33 cellular contexts compared by ENCODE assay signal in the genomic region with DNA sequence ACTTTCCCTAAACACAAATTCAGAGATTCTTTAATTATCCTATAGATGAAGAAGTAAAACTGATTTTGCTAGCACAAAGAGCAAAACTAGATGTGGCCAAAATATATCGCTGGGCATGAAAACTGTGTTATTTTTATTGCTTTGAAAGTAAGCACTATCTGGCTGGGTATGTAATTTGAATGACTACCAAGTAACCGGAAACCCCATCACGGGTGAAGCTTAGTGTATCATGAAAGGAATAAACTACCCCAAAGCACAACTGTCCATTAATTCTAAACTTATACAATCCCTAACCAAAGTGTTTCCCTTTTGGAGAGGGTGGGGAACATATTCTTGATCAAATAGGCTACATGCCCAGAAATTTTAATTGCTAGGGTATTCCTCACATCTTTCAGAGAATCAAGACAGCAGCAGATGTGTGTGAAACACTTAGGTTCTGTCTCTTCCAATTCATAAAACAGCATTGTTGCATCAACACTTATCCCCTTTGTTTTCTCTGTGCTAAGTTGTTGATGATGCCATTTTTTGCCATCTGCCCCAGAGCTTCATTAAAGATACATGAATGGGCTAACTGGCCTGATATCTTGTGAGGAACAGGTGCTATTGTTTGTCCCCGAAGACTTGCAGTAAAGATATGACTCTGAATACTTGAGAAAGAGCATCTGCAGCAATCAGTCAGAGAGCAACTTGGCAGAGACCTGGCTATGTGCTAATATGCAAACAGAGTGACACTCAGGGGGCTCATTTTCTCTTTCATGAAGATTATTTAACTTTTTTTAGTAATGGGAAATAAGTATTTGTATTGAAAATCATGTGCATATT.
DNase-seq lines count a peak whose midpoint lies in the region; ATAC-seq and TF ChIP-seq lines count a peak whose summit lies in the region.
"Had no signal": no experiment of that assay in that cellular context is flagged by ENCODE, and none has a peak within 500 bp of the region (broad histone marks: within the 10 kb centered on the region; RNA-seq: fewer than 3 reads in every experiment).

No MANE protein-coding gene starts in this region.

- H3K4me3 Mint-ChIP-seq in nephron, result peak overlapping the region in 1 of 3 experiments; percentile 28
- H3K4me3 Mint-ChIP-seq: activated naive CD8-positive, alpha-beta T cell treated with anti-CD3 and anti-CD28 coated beads, Interleukin-2, amount 10 ng/mL, durations not matched to agents 7 days and 5 days; activated T-cell treated with anti-CD3 and anti-CD28 coated beads, Interleukin-2, amount 50 U/mL, for 24 hours; CD14-positive monocyte; dendritic cell treated with granulocyte-macrophage colony-stimulating factor and Interleukin-4, amounts not matched to agents 40 ng/mL and 50 ng/mL, for 4 days; GM23338; neural crest cell had no signal

- H3F3A ChIP-seq in smooth muscle cell (ENCODE audit: low read depth), result no peaks in the 10 kb centered on the region

- no peaks in the 10 kb centered on the region for H3K27me3 Mint-ChIP-seq in nephron (ENCODE audit: low read depth)
- H3K27me3 Mint-ChIP-seq: activated naive CD8-positive, alpha-beta T cell treated with anti-CD3 and anti-CD28 coated beads, Interleukin-2, amount 10 ng/mL, durations not matched to agents 7 days and 5 days; activated T-cell treated with anti-CD3 and anti-CD28 coated beads, Interleukin-2, amount 50 U/mL, for 24 hours; dendritic cell treated with granulocyte-macrophage colony-stimulating factor and Interleukin-4, amounts not matched to agents 40 ng/mL and 50 ng/mL, for 4 days had no signal

- no peaks in the 10 kb centered on the region for H3K9me3 ChIP-seq in smooth muscle cell (replicated peaks; ENCODE audit: low read depth)
- H3K9me3 ChIP-seq: esophagus squamous epithelium, sigmoid colon had no signal

- no peak for ATAC-seq in GM19397 (IDR thresholded peaks at IDR 0.05; ENCODE audit: unreplicated experiment)
- ATAC-seq: GM23338 had no signal

- no peaks in the 10 kb centered on the region for H3K36me3 ChIP-seq in smooth muscle cell (ENCODE audit: low read depth)
- H3K36me3 ChIP-seq: esophagus squamous epithelium, sigmoid colon had no signal

- H3K79me2 ChIP-seq in smooth muscle cell (ENCODE audit: low read depth), result no peaks in the 10 kb centered on the region
- H3K79me2 ChIP-seq: parathyroid adenoma had no signal

- WGBS in smooth muscle cell (ENCODE audit: low lambda C conversion rate), result 86% methylated on average over 4 of the region's 4 CpGs

- TF ChIP-seq CTCF in nephron (IDR thresholded peaks at IDR 0.05; ENCODE audit: unreplicated experiment in 3 of 3) (no peak), smooth muscle cell (IDR thresholded peaks at IDR 0.05; ENCODE audit: borderline replicate concordance, insufficient read depth, poor library complexity, severe bottlenecking) (no peak)

- H4K20me1 ChIP-seq in smooth muscle cell (ENCODE audit: low read depth), result no peaks in the 10 kb centered on the region

- H3K27ac ChIP-seq in smooth muscle cell (ENCODE audit: low read depth), result no peak overlapping the region
- H3K27ac ChIP-seq: 22Rv1, esophagus squamous epithelium, hepatocyte, parathyroid adenoma, PC-9, sigmoid colon, VCaP had no signal

- H3K27me3 ChIP-seq in smooth muscle cell (ENCODE audit: low read depth), result no peaks in the 10 kb centered on the region
- H3K27me3 ChIP-seq: esophagus squamous epithelium, hepatocyte, sigmoid colon had no signal

- peaks cover 3% of the 10 kb centered on the region for H3K4me1 ChIP-seq in smooth muscle cell (ENCODE audit: low read depth)
- H3K4me1 ChIP-seq: parathyroid adenoma, sigmoid colon had no signal

- H2AFZ ChIP-seq in smooth muscle cell (ENCODE audit: low read depth), result no peak overlapping the region
- H2AFZ ChIP-seq: GM23338, hepatocyte, parathyroid adenoma, PC-9 had no signal

- DNase-seq in DMS 273 (lab: John Stamatoyannopoulos, UW; ENCODE audit: unreplicated experiment) (peak; percentile 47), DMS 273 treated with DMSO at 0.1 percent for 48 hours (lab: John Stamatoyannopoulos, UW) (no peak), NCI-H1105 treated with DMSO at 0.1 percent for 48 hours (lab: John Stamatoyannopoulos, UW) (peak; percentile 86), NCI-H69 (lab: John Stamatoyannopoulos, UW) (peak; percentile 66), ureter (ENCODE audit: low spot score) (no peak), smooth muscle cell (lab: John Stamatoyannopoulos, UW; ENCODE audit: unreplicated experiment) (no peak)
- DNase-seq: activated CD4-positive, alpha-beta T cell treated with anti-CD3 and anti-CD28 coated beads for 48 hours; activated gamma-delta T cell; activated naive CD8-positive, alpha-beta T cell treated with anti-CD3 and anti-CD28 coated beads, Interleukin-2, amount 10 ng/mL, durations not matched to agents 7 days and 5 days; activated T-cell treated with anti-CD3 and anti-CD28 coated beads, Interleukin-2, amount 50 U/mL, for 24 hours; central memory CD4-positive, alpha-beta T cell; EL; esophagus squamous epithelium; foreskin melanocyte; Kasumi-1; mammary epithelial cell; NCI-H2081 treated with DMSO at 0.1 percent for 48 hours; PC-9; SHP77; sigmoid colon; stimulated activated naive CD4-positive, alpha-beta T cell treated with Interleukin-2 at 50 U/mL for 16 hours; SW 1271; T-helper 9 cell had no signal

- H3K36me3 Mint-ChIP-seq in nephron (ENCODE audit: low read depth), result peaks cover 3% of the 10 kb centered on the region
- H3K36me3 Mint-ChIP-seq: activated naive CD8-positive, alpha-beta T cell treated with anti-CD3 and anti-CD28 coated beads, Interleukin-2, amount 10 ng/mL, durations not matched to agents 7 days and 5 days; CD14-positive monocyte had no signal

- no peak overlapping the region for H3K9ac ChIP-seq in smooth muscle cell (ENCODE audit: low read depth)
- H3K9ac ChIP-seq: parathyroid adenoma had no signal

- no peak overlapping the region for H3K4me3 ChIP-seq in smooth muscle cell
- H3K4me3 ChIP-seq: esophagus squamous epithelium, GM23338, hepatocyte, PC-9, sigmoid colon had no signal

- peaks cover 37% of the 10 kb centered on the region for H3K4me1 Mint-ChIP-seq in nephron
- H3K4me1 Mint-ChIP-seq: activated naive CD8-positive, alpha-beta T cell treated with anti-CD3 and anti-CD28 coated beads, Interleukin-2, amount 10 ng/mL, durations not matched to agents 7 days and 5 days; CD14-positive monocyte had no signal

- peak overlapping the region; percentile 15 to 61 (median 16) for H3K27ac Mint-ChIP-seq in nephron
- H3K27ac Mint-ChIP-seq: activated naive CD8-positive, alpha-beta T cell treated with anti-CD3 and anti-CD28 coated beads, Interleukin-2, amount 10 ng/mL, durations not matched to agents 7 days and 5 days; activated T-cell treated with anti-CD3 and anti-CD28 coated beads, Interleukin-2, amount 50 U/mL, for 24 hours; CD14-positive monocyte; dendritic cell treated with granulocyte-macrophage colony-stimulating factor and Interleukin-4, amounts not matched to agents 40 ng/mL and 50 ng/mL, for 4 days; GM23338 had no signal

- no peak overlapping the region for H3K4me2 ChIP-seq in smooth muscle cell
- H3K4me2 ChIP-seq: GM23338, hepatocyte, PC-9 had no signal

- no peaks in the 10 kb centered on the region for H3K9me3 Mint-ChIP-seq in nephron
- H3K9me3 Mint-ChIP-seq: activated naive CD8-positive, alpha-beta T cell treated with anti-CD3 and anti-CD28 coated beads, Interleukin-2, amount 10 ng/mL, durations not matched to agents 7 days and 5 days; activated T-cell treated with anti-CD3 and anti-CD28 coated beads, Interleukin-2, amount 50 U/mL, for 24 hours; dendritic cell treated with granulocyte-macrophage colony-stimulating factor and Interleukin-4, amounts not matched to agents 40 ng/mL and 50 ng/mL, for 4 days; GM23338; neural crest cell had no signal

Comparison
In these comparisons a context has a peak if more than half of its experiments do, and no peak if none do; other contexts are left out.
1. DNase-seq: peak in DMS 273 (single experiment), NCI-H1105 treated with DMSO at 0.1 percent for 48 hours (single experiment) and NCI-H69 (single experiment); none in DMS 273 treated with DMSO at 0.1 percent for 48 hours (single experiment), ureter (single experiment) and smooth muscle cell (single experiment).